20 cellular contexts compared by ENCODE assay signal in the genomic region with DNA sequence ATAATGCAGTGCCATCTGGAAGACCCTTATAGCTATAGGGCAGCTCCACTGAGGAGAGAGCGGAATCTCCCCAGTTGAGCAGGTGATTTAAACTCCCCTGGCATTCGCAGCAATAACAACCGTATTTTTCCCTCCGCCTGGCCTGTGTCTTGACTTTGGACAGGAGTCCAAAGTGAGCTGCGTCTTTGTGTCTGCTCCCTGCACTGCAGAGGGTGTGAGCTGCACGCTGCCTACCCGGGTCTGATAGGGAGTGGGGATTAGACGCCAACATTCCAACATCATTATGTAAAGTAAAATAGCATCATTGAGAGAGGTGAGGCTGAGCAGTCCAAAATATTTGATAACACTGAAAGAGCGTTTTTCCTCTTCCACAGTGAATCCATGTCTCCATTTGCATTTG.
"Had no signal": no experiment of that assay in that cellular context is flagged by ENCODE, and none has a peak within 500 bp of the region (broad histone marks: within the 10 kb centered on the region; RNA-seq: fewer than 3 reads in every experiment).

No MANE protein-coding gene starts in this region.

- H3K27me3 Mint-ChIP-seq: activated naive CD4-positive, alpha-beta T cell treated with anti-CD3 and anti-CD28 coated beads, Interleukin-2, amount 50 U/mL, for 24 hours; brain had no signal

- H3K4me3 Mint-ChIP-seq: activated CD8-positive, alpha-beta memory T cell treated with anti-CD3 and anti-CD28 coated beads, Interleukin-2, amount 10 ng/mL, durations not matched to agents 7 days and 5 days; activated naive CD4-positive, alpha-beta T cell treated with anti-CD3 and anti-CD28 coated beads, Interleukin-2, amount 50 U/mL, for 24 hours; activated T-cell treated with anti-CD3 and anti-CD28 coated beads, Interleukin-2, amount 50 U/mL, for 24 hours; natural killer cell; T-helper 2 cell treated with Interferon-gamma antibody and Interleukin-4, amounts not matched to agents 5 μg/mL and 100 μg/mL, for 36 hours; type B pancreatic cell had no signal

- H3K9me3 Mint-ChIP-seq: activated naive CD4-positive, alpha-beta T cell treated with anti-CD3 and anti-CD28 coated beads, Interleukin-2, amount 50 U/mL, for 24 hours; activated T-cell treated with anti-CD3 and anti-CD28 coated beads, Interleukin-2, amount 50 U/mL, for 24 hours; natural killer cell; T-helper 2 cell treated with Interferon-gamma antibody and Interleukin-4, amounts not matched to agents 5 μg/mL and 100 μg/mL, for 36 hours; type B pancreatic cell had no signal

- H3K27me3 ChIP-seq: esophagus muscularis mucosa had no signal

- H3K27ac Mint-ChIP-seq: activated CD8-positive, alpha-beta memory T cell treated with anti-CD3 and anti-CD28 coated beads, Interleukin-2, amount 10 ng/mL, durations not matched to agents 7 days and 5 days; activated naive CD4-positive, alpha-beta T cell treated with anti-CD3 and anti-CD28 coated beads, Interleukin-2, amount 50 U/mL, for 24 hours; activated T-cell treated with anti-CD3 and anti-CD28 coated beads, Interleukin-2, amount 50 U/mL, for 24 hours; natural killer cell; T-helper 2 cell treated with Interferon-gamma antibody and Interleukin-4, amounts not matched to agents 5 μg/mL and 100 μg/mL, for 36 hours; type B pancreatic cell had no signal

- ATAC-seq: activated CD8-positive, alpha-beta memory T cell treated with anti-CD3 and anti-CD28 coated beads, Interleukin-2, amount 10 ng/mL, durations not matched to agents 7 days and 5 days; natural killer cell; psoas muscle had no signal

- H3K9me3 ChIP-seq: esophagus muscularis mucosa, psoas muscle had no signal

- DNase-seq: activated CD4-positive, alpha-beta T cell treated with anti-CD3 and anti-CD28 coated beads, Interleukin-2, amount 50 U/mL, for 48 hours; activated CD4-positive, CD25-positive, alpha-beta regulatory T cell treated with anti-CD3 and anti-CD28 coated beads, Interleukin-2, amount 50 U/mL, for 72 hours; activated CD8-positive, alpha-beta memory T cell treated with anti-CD3 and anti-CD28 coated beads, Interleukin-2, amount 10 ng/mL, durations not matched to agents 7 days and 5 days; activated effector memory CD4-positive, alpha-beta T cell treated with Interleukin-2 at 50 U/mL for 16 hours; activated T-cell treated with anti-CD3 and anti-CD28 coated beads, Interleukin-2, amount 50 U/mL, for 24 hours; amniotic stem cell; cerebellar nuclear complex; foreskin fibroblast; head of caudate nucleus; natural killer cell; occipital lobe; psoas muscle; stimulated activated naive CD4-positive, alpha-beta T cell; SW 1271 had no signal

- H3K36me3 Mint-ChIP-seq: activated naive CD4-positive, alpha-beta T cell treated with anti-CD3 and anti-CD28 coated beads, Interleukin-2, amount 50 U/mL, for 24 hours; natural killer cell; type B pancreatic cell had no signal

- H3K4me3 ChIP-seq: esophagus muscularis mucosa, psoas muscle, skin epidermis had no signal

- H3K4me1 Mint-ChIP-seq: activated CD8-positive, alpha-beta memory T cell treated with anti-CD3 and anti-CD28 coated beads, Interleukin-2, amount 10 ng/mL, durations not matched to agents 7 days and 5 days; activated naive CD4-positive, alpha-beta T cell treated with anti-CD3 and anti-CD28 coated beads, Interleukin-2, amount 50 U/mL, for 24 hours; natural killer cell had no signal

- H3K27ac ChIP-seq: psoas muscle, skin epidermis had no signal
